In genomic region chr10:87720665-87721064, GRCh38 we compare ENCODE assay signal across 19 cellular contexts.
"Had no signal": no experiment of that assay in that cellular context is flagged by ENCODE, and none has a peak within 500 bp of the region (broad histone marks: within the 10 kb centered on the region; RNA-seq: fewer than 3 reads in every experiment).

No MANE protein-coding gene starts in this region.

- H3K4me3 Mint-ChIP-seq: nephron had no signal

- H3K27me3 ChIP-seq: esophagus muscularis mucosa, gastroesophageal sphincter, pancreas, testis, tibial nerve had no signal

- H3K4me3 ChIP-seq: esophagus muscularis mucosa, gastroesophageal sphincter, lung, pancreas, testis, tibial nerve had no signal

- H3K9me3 ChIP-seq: esophagus muscularis mucosa, gastroesophageal sphincter, pancreas, testis, tibial nerve had no signal

- H3K4me1 Mint-ChIP-seq: nephron had no signal

- H3K9me3 Mint-ChIP-seq: nephron had no signal

- H3K27ac Mint-ChIP-seq: nephron, progenitor cell of endocrine pancreas had no signal

- ATAC-seq: gastroesophageal sphincter, left lobe of liver, pancreas, right cardiac atrium had no signal

- DNase-seq: effector memory CD4-positive, alpha-beta T cell; glutamatergic neuron; islet precursor cell; mesenchymal stem cell; midbrain; occipital lobe; pancreas; right cardiac atrium; small intestine; stimulated activated CD4-positive, alpha-beta T cell treated with anti-CD3 and anti-CD28 coated beads, Interleukin-2, amount 100 ng/mL, for 48 hours; stimulated activated naive CD4-positive, alpha-beta T cell treated with Interleukin-2 at 50 U/mL for 16 hours; testis had no signal

- H3K27me3 Mint-ChIP-seq: progenitor cell of endocrine pancreas had no signal

- H3K36me3 ChIP-seq: esophagus muscularis mucosa, gastroesophageal sphincter, pancreas, tibial nerve had no signal

- H3K27ac ChIP-seq: esophagus muscularis mucosa, gastroesophageal sphincter, pancreas, testis, tibial nerve had no signal
